In the genomic region with DNA sequence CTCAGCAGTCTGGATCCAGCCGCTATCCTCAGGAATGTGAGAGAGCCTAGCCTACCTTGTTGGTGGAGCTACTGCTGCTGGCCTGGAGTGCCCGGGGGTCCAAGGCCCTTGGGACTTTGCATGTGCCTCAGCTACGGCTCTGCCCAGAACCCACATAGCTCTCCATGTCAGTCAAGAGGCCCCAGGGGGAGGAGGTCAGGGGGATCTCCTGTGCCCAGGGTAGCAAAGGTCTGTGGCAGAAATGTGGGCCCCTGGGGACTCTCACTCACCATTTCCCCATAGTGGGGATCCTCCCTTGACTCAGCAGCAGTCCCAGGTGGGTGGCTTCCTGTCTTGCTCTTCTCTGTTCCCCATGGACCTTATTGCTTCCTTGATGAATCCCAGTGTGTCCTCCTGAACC, we compare ENCODE assay signal across 1 cellular context.
TF ChIP-seq lines count a peak whose summit lies in the region.

No MANE protein-coding gene starts in this region.

TF ChIP-seq in GM23338, 12 proteins besides CTCF, POLR2A, EP300 and RAD21 (continued from another document):
- TF ChIP-seq, protein P1, sequence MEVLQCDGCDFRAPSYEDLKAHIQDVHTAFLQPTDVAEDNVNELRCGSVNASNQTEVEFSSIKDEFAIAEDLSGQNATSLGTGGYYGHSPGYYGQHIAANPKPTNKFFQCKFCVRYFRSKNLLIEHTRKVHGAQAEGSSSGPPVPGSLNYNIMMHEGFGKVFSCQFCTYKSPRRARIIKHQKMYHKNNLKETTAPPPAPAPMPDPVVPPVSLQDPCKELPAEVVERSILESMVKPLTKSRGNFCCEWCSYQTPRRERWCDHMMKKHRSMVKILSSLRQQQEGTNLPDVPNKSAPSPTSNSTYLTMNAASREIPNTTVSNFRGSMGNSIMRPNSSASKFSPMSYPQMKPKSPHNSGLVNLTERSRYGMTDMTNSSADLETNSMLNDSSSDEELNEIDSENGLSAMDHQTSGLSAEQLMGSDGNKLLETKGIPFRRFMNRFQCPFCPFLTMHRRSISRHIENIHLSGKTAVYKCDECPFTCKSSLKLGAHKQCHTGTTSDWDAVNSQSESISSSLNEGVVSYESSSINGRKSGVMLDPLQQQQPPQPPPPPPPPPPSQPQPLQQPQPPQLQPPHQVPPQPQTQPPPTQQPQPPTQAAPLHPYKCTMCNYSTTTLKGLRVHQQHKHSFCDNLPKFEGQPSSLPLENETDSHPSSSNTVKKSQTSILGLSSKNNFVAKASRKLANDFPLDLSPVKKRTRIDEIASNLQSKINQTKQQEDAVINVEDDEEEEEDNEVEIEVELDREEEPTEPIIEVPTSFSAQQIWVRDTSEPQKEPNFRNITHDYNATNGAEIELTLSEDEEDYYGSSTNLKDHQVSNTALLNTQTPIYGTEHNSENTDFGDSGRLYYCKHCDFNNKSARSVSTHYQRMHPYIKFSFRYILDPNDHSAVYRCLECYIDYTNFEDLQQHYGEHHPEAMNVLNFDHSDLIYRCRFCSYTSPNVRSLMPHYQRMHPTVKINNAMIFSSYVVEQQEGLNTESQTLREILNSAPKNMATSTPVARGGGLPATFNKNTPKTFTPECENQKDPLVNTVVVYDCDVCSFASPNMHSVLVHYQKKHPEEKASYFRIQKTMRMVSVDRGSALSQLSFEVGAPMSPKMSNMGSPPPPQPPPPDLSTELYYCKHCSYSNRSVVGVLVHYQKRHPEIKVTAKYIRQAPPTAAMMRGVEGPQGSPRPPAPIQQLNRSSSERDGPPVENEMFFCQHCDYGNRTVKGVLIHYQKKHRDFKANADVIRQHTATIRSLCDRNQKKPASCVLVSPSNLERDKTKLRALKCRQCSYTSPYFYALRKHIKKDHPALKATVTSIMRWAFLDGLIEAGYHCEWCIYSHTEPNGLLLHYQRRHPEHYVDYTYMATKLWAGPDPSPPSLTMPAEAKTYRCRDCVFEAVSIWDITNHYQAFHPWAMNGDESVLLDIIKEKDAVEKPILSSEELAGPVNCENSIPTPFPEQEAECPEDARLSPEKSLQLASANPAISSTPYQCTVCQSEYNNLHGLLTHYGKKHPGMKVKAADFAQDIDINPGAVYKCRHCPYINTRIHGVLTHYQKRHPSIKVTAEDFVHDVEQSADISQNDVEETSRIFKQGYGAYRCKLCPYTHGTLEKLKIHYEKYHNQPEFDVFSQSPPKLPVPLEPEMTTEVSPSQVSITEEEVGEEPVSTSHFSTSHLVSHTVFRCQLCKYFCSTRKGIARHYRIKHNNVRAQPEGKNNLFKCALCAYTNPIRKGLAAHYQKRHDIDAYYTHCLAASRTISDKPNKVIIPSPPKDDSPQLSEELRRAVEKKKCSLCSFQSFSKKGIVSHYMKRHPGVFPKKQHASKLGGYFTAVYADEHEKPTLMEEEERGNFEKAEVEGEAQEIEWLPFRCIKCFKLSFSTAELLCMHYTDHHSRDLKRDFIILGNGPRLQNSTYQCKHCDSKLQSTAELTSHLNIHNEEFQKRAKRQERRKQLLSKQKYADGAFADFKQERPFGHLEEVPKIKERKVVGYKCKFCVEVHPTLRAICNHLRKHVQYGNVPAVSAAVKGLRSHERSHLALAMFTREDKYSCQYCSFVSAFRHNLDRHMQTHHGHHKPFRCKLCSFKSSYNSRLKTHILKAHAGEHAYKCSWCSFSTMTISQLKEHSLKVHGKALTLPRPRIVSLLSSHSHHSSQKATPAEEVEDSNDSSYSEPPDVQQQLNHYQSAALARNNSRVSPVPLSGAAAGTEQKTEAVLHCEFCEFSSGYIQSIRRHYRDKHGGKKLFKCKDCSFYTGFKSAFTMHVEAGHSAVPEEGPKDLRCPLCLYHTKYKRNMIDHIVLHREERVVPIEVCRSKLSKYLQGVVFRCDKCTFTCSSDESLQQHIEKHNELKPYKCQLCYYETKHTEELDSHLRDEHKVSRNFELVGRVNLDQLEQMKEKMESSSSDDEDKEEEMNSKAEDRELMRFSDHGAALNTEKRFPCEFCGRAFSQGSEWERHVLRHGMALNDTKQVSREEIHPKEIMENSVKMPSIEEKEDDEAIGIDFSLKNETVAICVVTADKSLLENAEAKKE (CRISPR knock-in tag; IDR thresholded peaks at IDR 0.05) = no peak
- TF ChIP-seq ZNF114 (CRISPR knock-in tag; IDR thresholded peaks at IDR 0.05) (no peak), ZNF331 (CRISPR knock-in tag; IDR thresholded peaks at IDR 0.05; ENCODE audit: low read depth) (no peak), NANOG (IDR thresholded peaks at IDR 0.05; ENCODE audit: borderline replicate concordance) (no peak)
- TF ChIP-seq, protein P2, sequence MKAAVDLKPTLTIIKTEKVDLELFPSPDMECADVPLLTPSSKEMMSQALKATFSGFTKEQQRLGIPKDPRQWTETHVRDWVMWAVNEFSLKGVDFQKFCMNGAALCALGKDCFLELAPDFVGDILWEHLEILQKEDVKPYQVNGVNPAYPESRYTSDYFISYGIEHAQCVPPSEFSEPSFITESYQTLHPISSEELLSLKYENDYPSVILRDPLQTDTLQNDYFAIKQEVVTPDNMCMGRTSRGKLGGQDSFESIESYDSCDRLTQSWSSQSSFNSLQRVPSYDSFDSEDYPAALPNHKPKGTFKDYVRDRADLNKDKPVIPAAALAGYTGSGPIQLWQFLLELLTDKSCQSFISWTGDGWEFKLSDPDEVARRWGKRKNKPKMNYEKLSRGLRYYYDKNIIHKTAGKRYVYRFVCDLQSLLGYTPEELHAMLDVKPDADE (IDR thresholded peaks at IDR 0.05) = no peak
